ENCODE assay signal across 26 cellular contexts in genomic region chr2:177889812-177890460, GRCh38.
"Had no signal": no experiment of that assay in that cellular context is flagged by ENCODE, and none has a peak within 500 bp of the region (broad histone marks: within the 10 kb centered on the region; RNA-seq: fewer than 3 reads in every experiment).

No MANE protein-coding gene starts in this region.

- H3K36me3 ChIP-seq: colonic mucosa, esophagus squamous epithelium, pancreas, thoracic aorta, vagina had no signal

- H3K27ac Mint-ChIP-seq: activated CD4-positive, alpha-beta memory T cell treated with anti-CD3 and anti-CD28 coated beads, Interleukin-2, amount 10 ng/mL, durations not matched to agents 7 days and 5 days; activated CD4-positive, alpha-beta T cell treated with anti-CD3 and anti-CD28 coated beads, Interleukin-2, amount 10 ng/mL, durations not matched to agents 24 days and 14 days; activated CD8-positive, alpha-beta memory T cell treated with anti-CD3 and anti-CD28 coated beads, Interleukin-2, amount 10 ng/mL, durations not matched to agents 7 days and 5 days; activated naive CD4-positive, alpha-beta T cell treated with anti-CD3 and anti-CD28 coated beads, Interleukin-2, amount 10 ng/mL, durations not matched to agents 7 days and 5 days; effector memory CD8-positive, alpha-beta T cell; nephron; stimulated activated naive B cell treated with anti-CD40 and anti-IgM and Interleukin-4, amounts not matched to agents 10 μg/mL and 1 μg/mL and 100 μg/mL, for 72 hours; T-helper 17 cell; type B pancreatic cell had no signal

- H3K4me3 Mint-ChIP-seq: activated CD4-positive, alpha-beta memory T cell treated with anti-CD3 and anti-CD28 coated beads, Interleukin-2, amount 10 ng/mL, durations not matched to agents 7 days and 5 days; activated CD4-positive, alpha-beta T cell treated with anti-CD3 and anti-CD28 coated beads, Interleukin-2, amount 10 ng/mL, durations not matched to agents 24 days and 14 days; activated CD8-positive, alpha-beta memory T cell treated with anti-CD3 and anti-CD28 coated beads, Interleukin-2, amount 10 ng/mL, durations not matched to agents 7 days and 5 days; activated naive CD4-positive, alpha-beta T cell treated with anti-CD3 and anti-CD28 coated beads, Interleukin-2, amount 10 ng/mL, durations not matched to agents 7 days and 5 days; effector memory CD8-positive, alpha-beta T cell; nephron; stimulated activated naive B cell treated with anti-CD40 and anti-IgM and Interleukin-4, amounts not matched to agents 10 μg/mL and 1 μg/mL and 100 μg/mL, for 72 hours; T-helper 17 cell; type B pancreatic cell had no signal

- H3K9me3 ChIP-seq: colonic mucosa, esophagus squamous epithelium, pancreas, thoracic aorta, vagina had no signal

- H3K36me3 Mint-ChIP-seq: activated CD8-positive, alpha-beta memory T cell treated with anti-CD3 and anti-CD28 coated beads, Interleukin-2, amount 10 ng/mL, durations not matched to agents 7 days and 5 days; activated naive CD4-positive, alpha-beta T cell treated with anti-CD3 and anti-CD28 coated beads, Interleukin-2, amount 10 ng/mL, durations not matched to agents 7 days and 5 days; stimulated activated naive B cell treated with anti-CD40 and anti-IgM and Interleukin-4, amounts not matched to agents 10 μg/mL and 1 μg/mL and 100 μg/mL, for 72 hours; type B pancreatic cell had no signal

- H3K4me3 ChIP-seq: colonic mucosa, dorsolateral prefrontal cortex, esophagus squamous epithelium, pancreas, thoracic aorta, vagina had no signal

- H3K4me1 Mint-ChIP-seq: activated CD4-positive, alpha-beta memory T cell treated with anti-CD3 and anti-CD28 coated beads, Interleukin-2, amount 10 ng/mL, durations not matched to agents 7 days and 5 days; activated CD4-positive, alpha-beta T cell treated with anti-CD3 and anti-CD28 coated beads, Interleukin-2, amount 10 ng/mL, durations not matched to agents 24 days and 14 days; activated CD8-positive, alpha-beta memory T cell treated with anti-CD3 and anti-CD28 coated beads, Interleukin-2, amount 10 ng/mL, durations not matched to agents 7 days and 5 days; activated naive CD4-positive, alpha-beta T cell treated with anti-CD3 and anti-CD28 coated beads, Interleukin-2, amount 10 ng/mL, durations not matched to agents 7 days and 5 days; nephron; stimulated activated naive B cell treated with anti-CD40 and anti-IgM and Interleukin-4, amounts not matched to agents 10 μg/mL and 1 μg/mL and 100 μg/mL, for 72 hours; T-helper 17 cell had no signal

- H3K27me3 ChIP-seq: colonic mucosa, esophagus squamous epithelium, pancreas, vagina had no signal

- H3K4me1 ChIP-seq: colonic mucosa, esophagus squamous epithelium, pancreas, vagina had no signal

- H3K9me3 Mint-ChIP-seq: activated CD4-positive, alpha-beta memory T cell treated with anti-CD3 and anti-CD28 coated beads, Interleukin-2, amount 10 ng/mL, durations not matched to agents 7 days and 5 days; activated CD4-positive, alpha-beta T cell treated with anti-CD3 and anti-CD28 coated beads, Interleukin-2, amount 10 ng/mL, durations not matched to agents 24 days and 14 days; activated naive CD4-positive, alpha-beta T cell treated with anti-CD3 and anti-CD28 coated beads, Interleukin-2, amount 10 ng/mL, durations not matched to agents 7 days and 5 days; effector memory CD8-positive, alpha-beta T cell; stimulated activated naive B cell treated with anti-CD40 and anti-IgM and Interleukin-4, amounts not matched to agents 10 μg/mL and 1 μg/mL and 100 μg/mL, for 72 hours; type B pancreatic cell had no signal

- H3K27ac ChIP-seq: colonic mucosa, dorsolateral prefrontal cortex, esophagus squamous epithelium, pancreas, thoracic aorta, vagina had no signal

- DNase-seq: activated CD4-positive, alpha-beta memory T cell treated with anti-CD3 and anti-CD28 coated beads, Interleukin-2, amount 10 ng/mL, durations not matched to agents 7 days and 5 days; activated CD4-positive, alpha-beta T cell treated with anti-CD3 and anti-CD28 coated beads, Interleukin-2, amount 10 ng/mL, durations not matched to agents 24 days and 14 days; activated CD8-positive, alpha-beta memory T cell treated with anti-CD3 and anti-CD28 coated beads, Interleukin-2, amount 10 ng/mL, durations not matched to agents 7 days and 5 days; activated effector memory CD4-positive, alpha-beta T cell treated with anti-CD3 and anti-CD28 coated beads, Interleukin-2, amount 50 U/mL, for 16 hours; activated naive CD4-positive, alpha-beta T cell treated with anti-CD3 and anti-CD28 coated beads, Interleukin-2, amount 10 ng/mL, durations not matched to agents 7 days and 5 days; activated T-cell treated with anti-CD3 and anti-CD28 coated beads for 4 hours; amygdala; colonic mucosa; dorsolateral prefrontal cortex; effector memory CD8-positive, alpha-beta T cell; esophagus squamous epithelium; left ventricle myocardium superior; midbrain; pancreas; right cardiac atrium; small intestine; stimulated activated CD4-positive, alpha-beta T cell treated with anti-CD3 and anti-CD28 coated beads, Interleukin-15, amount 100 ng/mL, for 24 hours; stimulated activated CD4-positive, alpha-beta T cell treated with anti-CD3 and anti-CD28 coated beads, Interleukin-2, amount 100 ng/mL, for 48 hours; stimulated activated CD8-positive, alpha-beta memory T cell treated with anti-CD3 and anti-CD28 coated beads, Interleukin-4, amount 100 ng/mL, for 48 hours; stimulated activated naive B cell treated with anti-CD40 and anti-IgM and Interleukin-4, amounts not matched to agents 10 μg/mL and 1 μg/mL and 100 μg/mL, for 72 hours; T-helper 17 cell had no signal

- ATAC-seq: activated CD4-positive, CD25-positive, alpha-beta regulatory T cell treated with anti-CD3 and anti-CD28 coated beads, Interleukin-2, amount 50 U/mL, for 24 hours; activated CD8-positive, alpha-beta memory T cell treated with anti-CD3 and anti-CD28 coated beads, Interleukin-2, amount 10 ng/mL, durations not matched to agents 7 days and 5 days; effector memory CD8-positive, alpha-beta T cell; left ventricle myocardium superior; pancreas; right cardiac atrium; stimulated activated naive B cell treated with anti-CD40 and anti-IgM and Interleukin-4, amounts not matched to agents 10 μg/mL and 1 μg/mL and 100 μg/mL, for 72 hours; T-helper 17 cell had no signal
